In the genomic region with DNA sequence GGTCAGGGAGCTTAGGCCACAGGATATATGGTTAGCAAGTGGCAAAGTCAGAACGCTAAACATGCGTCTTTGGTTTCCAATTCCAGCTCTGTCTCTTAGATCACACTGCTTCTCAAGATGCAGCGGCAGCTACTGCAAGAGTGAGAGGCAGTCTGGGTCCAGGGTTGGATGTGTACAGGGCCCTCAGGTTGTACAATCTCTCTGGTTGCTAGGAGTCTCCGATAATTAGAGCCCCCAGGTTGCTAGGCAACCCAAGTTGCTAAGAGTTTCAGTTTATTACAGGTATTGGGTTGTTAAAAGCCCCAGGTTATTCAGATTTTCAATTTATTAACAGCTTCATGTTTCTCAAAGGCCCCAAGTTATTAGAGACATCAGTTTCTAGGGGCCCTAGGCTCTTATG, we compare ENCODE assay signal across 28 cellular contexts. TPM values are rescaled to one million over a fixed set of nuclear protein-coding genes. Genes with fewer than 3 reads are reported as not detected.
"Had no signal": no experiment of that assay in that cellular context is flagged by ENCODE, and none has a peak within 500 bp of the region (broad histone marks: within the 10 kb centered on the region; RNA-seq: fewer than 3 reads in every experiment).

No MANE protein-coding gene starts in this region.

- H3K27me3 ChIP-seq: breast epithelium, right atrium auricular region, stomach, thyroid gland, upper lobe of left lung, vagina had no signal

- H3K4me2 ChIP-seq: smooth muscle cell had no signal

- H3K4me3 ChIP-seq: breast epithelium, right atrium auricular region, smooth muscle cell, stomach, thyroid gland, upper lobe of left lung, vagina had no signal

- H3K9me3 ChIP-seq: right atrium auricular region, thyroid gland, upper lobe of left lung, vagina had no signal

- DNase-seq: activated CD4-positive, alpha-beta T cell treated with anti-CD3 and anti-CD28 coated beads, Interleukin-2, amount 10 ng/mL, durations not matched to agents 24 days and 14 days; activated CD4-positive, CD25-positive, alpha-beta regulatory T cell treated with anti-CD3 and anti-CD28 coated beads, Interleukin-2, amount 50 U/mL, for 72 hours; activated CD8-positive, alpha-beta T cell treated with anti-CD3 and anti-CD28 coated beads for 36 hours; activated gamma-delta T cell treated with Interleukin-2 at 50 U/mL for 16 hours; activated naive CD8-positive, alpha-beta T cell treated with anti-CD3 and anti-CD28 coated beads, Interleukin-2, amount 50 U/mL, for 24 hours; activated T-cell treated with anti-CD3 and anti-CD28 coated beads, Interleukin-2, amount 50 U/mL, for 4 hours; amygdala; central memory CD4-positive, alpha-beta T cell; endodermal cell; foreskin fibroblast; head of caudate nucleus; immature natural killer cell; kidney; left colon; midbrain; naive thymus-derived CD4-positive, alpha-beta T cell; stimulated activated CD4-positive, alpha-beta T cell treated with anti-CD3 and anti-CD28 coated beads, Interleukin-1b, Interleukin-23, amount 100 ng/mL, for 48 hours; stimulated activated naive B cell treated with anti-CD40 and anti-IgM and Interleukin-4, amounts not matched to agents 10 μg/mL and 1 μg/mL and 100 μg/mL, for 72 hours; stomach; thyroid gland; upper lobe of left lung had no signal

- H3K36me3 ChIP-seq: breast epithelium, right atrium auricular region, stomach, thyroid gland, upper lobe of left lung, vagina had no signal

- H3K27ac ChIP-seq: breast epithelium, right atrium auricular region, stomach, thyroid gland, upper lobe of left lung, vagina had no signal

- H3K4me1 ChIP-seq: breast epithelium, right atrium auricular region, thyroid gland, upper lobe of left lung, vagina had no signal

RNA-seq across cellular contexts. Expression of a gene that starts 15.5 kb away (rescaled TPM):
- total RNA-seq: activated CD4-positive, alpha-beta T cell treated with anti-CD3 and anti-CD28 coated beads, Interleukin-2, amount 10 ng/mL, durations not matched to agents 24 days and 14 days; activated CD8-positive, alpha-beta T cell treated with anti-CD3 and anti-CD28 coated beads for 36 hours; activated T-cell treated with anti-CD3 and anti-CD28 coated beads, Interleukin-2, amount 50 U/mL, for 4 hours; breast epithelium; endodermal cell; esophagus mucosa; kidney; left colon; lower leg skin; naive thymus-derived CD4-positive, alpha-beta T cell; pulmonary artery endothelial cell; right atrium auricular region; smooth muscle cell; stomach; thyroid gland; upper lobe of left lung; vagina had no signal

RNA-seq across cellular contexts. Expression of a gene that starts 48.2 kb away (rescaled TPM):
- total RNA-seq: activated CD8-positive, alpha-beta T cell treated with anti-CD3 and anti-CD28 coated beads for 36 hours had no signal
